In genomic region chr9:109381011-109381729, GRCh38 we compare ENCODE assay signal across 9 cellular contexts.
DNase-seq lines count a peak whose midpoint lies in the region; ATAC-seq lines count a peak whose summit lies in the region.
"Had no signal": no experiment of that assay in that cellular context is flagged by ENCODE, and none has a peak within 500 bp of the region (broad histone marks: within the 10 kb centered on the region; RNA-seq: fewer than 3 reads in every experiment).

No MANE protein-coding gene starts in this region.

- H3K27me3 Mint-ChIP-seq in stimulated activated naive B cell treated with anti-CD40 and anti-IgM and Interleukin-4, amounts not matched to agents 10 μg/mL and 1 μg/mL and 100 μg/mL, for 72 hours = peaks cover 28 to 35% of the 10 kb centered on the region in 2 donors

- ATAC-seq in activated CD4-positive, CD25-positive, alpha-beta regulatory T cell treated with anti-CD3 and anti-CD28 coated beads, Interleukin-2, amount 50 U/mL, for 24 hours = peak; percentile 42 to 50
- peak; percentile 70 for ATAC-seq in HG02610 (IDR thresholded peaks at IDR 0.05; ENCODE audit: unreplicated experiment)
- ATAC-seq in stimulated activated naive B cell treated with anti-CD40 and anti-IgM and Interleukin-4, amounts not matched to agents 10 μg/mL and 1 μg/mL and 100 μg/mL, for 72 hours (replicated peaks) = peak; percentile 86 to 87

- H3K9me3 Mint-ChIP-seq in stimulated activated naive B cell treated with anti-CD40 and anti-IgM and Interleukin-4, amounts not matched to agents 10 μg/mL and 1 μg/mL and 100 μg/mL, for 72 hours = peaks cover 3 to 5% of the 10 kb centered on the region in 2 donors

- H3K36me3 Mint-ChIP-seq in stimulated activated naive B cell treated with anti-CD40 and anti-IgM and Interleukin-4, amounts not matched to agents 10 μg/mL and 1 μg/mL and 100 μg/mL, for 72 hours = no peaks in the 10 kb centered on the region

- H3K27ac Mint-ChIP-seq in stimulated activated naive B cell treated with anti-CD40 and anti-IgM and Interleukin-4, amounts not matched to agents 10 μg/mL and 1 μg/mL and 100 μg/mL, for 72 hours = peak overlapping the region; percentile 85

- no peak for DNase-seq in activated CD4-positive, CD25-positive, alpha-beta regulatory T cell treated with anti-CD3 and anti-CD28 coated beads, Interleukin-2, amount 50 U/mL, for 72 hours
- DNase-seq in NCI-H226 (peak; percentile 11), NCI-H1436 treated with DMSO at 0.1 percent for 48 hours (lab: John Stamatoyannopoulos, UW) (no peak), foreskin melanocyte (no peak)
- peak; percentile 46 for DNase-seq in stimulated activated naive B cell treated with anti-CD40 and anti-IgM and Interleukin-4, amounts not matched to agents 10 μg/mL and 1 μg/mL and 100 μg/mL, for 72 hours
- no peak for DNase-seq in activated CD4-positive, alpha-beta T cell treated with anti-CD3 and anti-CD28 coated beads, Interleukin-2, amount 50 U/mL, for 48 hours
- DNase-seq: SW 1271 had no signal

- H3K4me1 Mint-ChIP-seq in stimulated activated naive B cell treated with anti-CD40 and anti-IgM and Interleukin-4, amounts not matched to agents 10 μg/mL and 1 μg/mL and 100 μg/mL, for 72 hours = peaks cover 9 to 14% of the 10 kb centered on the region in 2 donors

- peak overlapping the region in 1 of 2 donors; percentile 23 for H3K4me3 Mint-ChIP-seq in stimulated activated naive B cell treated with anti-CD40 and anti-IgM and Interleukin-4, amounts not matched to agents 10 μg/mL and 1 μg/mL and 100 μg/mL, for 72 hours

Comparison
In these comparisons a context has a peak if more than half of its experiments do, and no peak if none do; other contexts are left out.
1. DNase-seq: peak in NCI-H226 (single experiment) and stimulated activated naive B cell treated with anti-CD40 and anti-IgM and Interleukin-4, amounts not matched to agents 10 μg/mL and 1 μg/mL and 100 μg/mL, for 72 hours (single experiment); none in activated CD4-positive, CD25-positive, alpha-beta regulatory T cell treated with anti-CD3 and anti-CD28 coated beads, Interleukin-2, amount 50 U/mL, for 72 hours (single experiment), NCI-H1436 treated with DMSO at 0.1 percent for 48 hours (single experiment), foreskin melanocyte (single experiment) and activated CD4-positive, alpha-beta T cell treated with anti-CD3 and anti-CD28 coated beads, Interleukin-2, amount 50 U/mL, for 48 hours (0 of 2).
2. Peak in every context shown above with its lines, with median percentiles within 50 percentile points of each other: ATAC-seq.